Comparison of ENCODE assay signal across 9 cellular contexts in genomic region chr1:181062800-181063428, GRCh38. TPM values are rescaled to one million over a fixed set of nuclear protein-coding genes. Genes with fewer than 3 reads are reported as not detected.
DNase-seq lines count a peak whose midpoint lies in the region; ATAC-seq and TF ChIP-seq lines count a peak whose summit lies in the region.
"Had no signal": no experiment of that assay in that cellular context is flagged by ENCODE, and none has a peak within 500 bp of the region (broad histone marks: within the 10 kb centered on the region; RNA-seq: fewer than 3 reads in every experiment).

No MANE protein-coding gene starts in this region.

- TF ChIP-seq CTCF in GM06990 (IDR thresholded peaks at IDR 0.05; ENCODE audit: insufficient read depth, low read length, poor library complexity, severe bottlenecking) (no peak), GM20000 (IDR thresholded peaks at IDR 0.05; ENCODE audit: extremely low read depth, missing control alignments) (no peak), osteocyte (IDR thresholded peaks at IDR 0.05) (no peak)

- H3K27me3 ChIP-seq in GM06990 (replicated peaks; ENCODE audit: control insufficient read depth, insufficient read depth, low read length): no peaks in the 10 kb centered on the region

- H3K4me3 Mint-ChIP-seq in activated CD8-positive, alpha-beta T cell treated with anti-CD3 and anti-CD28 coated beads, Interleukin-2, amount 10 ng/mL, durations not matched to agents 7 days and 5 days: peak overlapping the region; percentile 60
- H3K4me3 Mint-ChIP-seq in natural killer cell treated with Interleukin-12 subunit alpha and Interleukin-12 subunit beta and Interleukin-15 and Interleukin-18, amount 100 ng/mL, for 72 hours: peak overlapping the region; percentile 91
- no peak overlapping the region for H3K4me3 Mint-ChIP-seq in osteocyte (ENCODE audit: unreplicated experiment)

- peak overlapping the region; percentile 94 for H3K27ac Mint-ChIP-seq in activated CD8-positive, alpha-beta T cell treated with anti-CD3 and anti-CD28 coated beads, Interleukin-2, amount 10 ng/mL, durations not matched to agents 7 days and 5 days
- H3K27ac Mint-ChIP-seq in natural killer cell treated with Interleukin-12 subunit alpha and Interleukin-12 subunit beta and Interleukin-15 and Interleukin-18, amount 100 ng/mL, for 72 hours: peak overlapping the region; percentile 97 to 100
- no peak overlapping the region for H3K27ac Mint-ChIP-seq in osteocyte (ENCODE audit: unreplicated experiment)

- H3K4me3 ChIP-seq in GM06990 (replicated peaks; ENCODE audit: low read depth, low read length): peak overlapping the region; percentile 41; the same call in 1 of the 2 replicates

- peaks cover 22% of the 10 kb centered on the region for H3K4me1 Mint-ChIP-seq in activated CD8-positive, alpha-beta T cell treated with anti-CD3 and anti-CD28 coated beads, Interleukin-2, amount 10 ng/mL, durations not matched to agents 7 days and 5 days (ENCODE audit: low read depth)
- H3K4me1 Mint-ChIP-seq in natural killer cell treated with Interleukin-12 subunit alpha and Interleukin-12 subunit beta and Interleukin-15 and Interleukin-18, amount 100 ng/mL, for 72 hours (ENCODE audit: low read depth in 2 of 2): peaks cover 25 to 36% of the 10 kb centered on the region in 2 donors
- H3K4me1 Mint-ChIP-seq in osteocyte (ENCODE audit: unreplicated experiment): no peaks in the 10 kb centered on the region

- ATAC-seq in HG03469 (IDR thresholded peaks at IDR 0.05; ENCODE audit: unreplicated experiment): peak; percentile 53
- peak; percentile 89 for ATAC-seq in activated CD8-positive, alpha-beta T cell treated with anti-CD3 and anti-CD28 coated beads, Interleukin-2, amount 10 ng/mL, durations not matched to agents 7 days and 5 days
- peak; percentile 94 to 99 for ATAC-seq in natural killer cell treated with Interleukin-12 subunit alpha and Interleukin-12 subunit beta and Interleukin-15 and Interleukin-18, amount 100 ng/mL, for 72 hours

- POLR2A ChIA-PET in activated CD8-positive, alpha-beta T cell treated with anti-CD3 and anti-CD28 coated beads, Interleukin-2, amount 10 ng/mL, durations not matched to agents 7 days and 5 days (lab: Charles Lee): interaction anchor here (0.7 to 2.9 kb wide), 6 partner anchors 19 to 69 kb away, joined by 3 to 22 read pairs (median 3); partner anchors contain the start of genes IER5 and MR1
- POLR2A ChIA-PET in HEK293T (lab: Yijun Ruan, JAX): interaction anchor here (0.6 kb wide), 1 partner anchor 41 kb away, joined by 3 read pairs; no protein-coding TSS in a partner anchor

- DNase-seq in GM06990 (ENCODE audit: extremely low read depth, insufficient read length): peak; percentile 61
- peak; percentile 56 for DNase-seq in GM20000 (ENCODE audit: low spot score)
- peak; percentile 69 for DNase-seq in activated CD8-positive, alpha-beta T cell treated with anti-CD3 and anti-CD28 coated beads, Interleukin-2, amount 10 ng/mL, durations not matched to agents 7 days and 5 days
- DNase-seq in natural killer cell treated with Interleukin-12 subunit alpha and Interleukin-12 subunit beta and Interleukin-15 and Interleukin-18, amount 100 ng/mL, for 72 hours (ENCODE audit: low spot score): peak; percentile 90
- DNase-seq in HEK293T (ENCODE audit: extremely low spot score): no peak
- no peak for DNase-seq in osteocyte (ENCODE audit: extremely low spot score, unreplicated experiment)
- DNase-seq in kidney glomerular epithelial cell (lab: John Stamatoyannopoulos, UW): no peak

- no peaks in the 10 kb centered on the region; the same call in 1 of the 2 replicates for H3K36me3 ChIP-seq in GM06990 (ENCODE audit: control insufficient read depth, insufficient read depth, low read length)
- H3K36me3 ChIP-seq: thoracic aorta had no signal

- peaks cover 27% of the 10 kb centered on the region for H3K36me3 Mint-ChIP-seq in activated CD8-positive, alpha-beta T cell treated with anti-CD3 and anti-CD28 coated beads, Interleukin-2, amount 10 ng/mL, durations not matched to agents 7 days and 5 days (ENCODE audit: low read depth)
- peaks cover 12% of the 10 kb centered on the region for H3K36me3 Mint-ChIP-seq in natural killer cell treated with Interleukin-12 subunit alpha and Interleukin-12 subunit beta and Interleukin-15 and Interleukin-18, amount 100 ng/mL, for 72 hours
- no peaks in the 10 kb centered on the region for H3K36me3 Mint-ChIP-seq in osteocyte (ENCODE audit: unreplicated experiment)

- peaks cover 7% of the 10 kb centered on the region for H3K9me3 Mint-ChIP-seq in activated CD8-positive, alpha-beta T cell treated with anti-CD3 and anti-CD28 coated beads, Interleukin-2, amount 10 ng/mL, durations not matched to agents 7 days and 5 days (ENCODE audit: insufficient read depth)
- H3K9me3 Mint-ChIP-seq in natural killer cell treated with Interleukin-12 subunit alpha and Interleukin-12 subunit beta and Interleukin-15 and Interleukin-18, amount 100 ng/mL, for 72 hours: no peaks in the 10 kb centered on the region
- H3K9me3 Mint-ChIP-seq in osteocyte (ENCODE audit: unreplicated experiment): peaks cover 4% of the 10 kb centered on the region

- CTCF ChIA-PET in activated CD8-positive, alpha-beta T cell treated with anti-CD3 and anti-CD28 coated beads, Interleukin-2, amount 10 ng/mL, durations not matched to agents 7 days and 5 days (lab: Charles Lee): interaction anchor here (0.7 to 6.3 kb wide), 13 partner anchors 10 to 181 kb away, joined by 3 to 31 read pairs (median 3); no protein-coding TSS in a partner anchor
- CTCF ChIA-PET in HEK293T (lab: Yijun Ruan, JAX): interaction anchor here (1.0 kb wide), 1 partner anchor 13 kb away, joined by 3 read pairs; no protein-coding TSS in a partner anchor

- no peaks in the 10 kb centered on the region for H3K27me3 Mint-ChIP-seq in activated CD8-positive, alpha-beta T cell treated with anti-CD3 and anti-CD28 coated beads, Interleukin-2, amount 10 ng/mL, durations not matched to agents 7 days and 5 days (ENCODE audit: low read depth)
- H3K27me3 Mint-ChIP-seq in natural killer cell treated with Interleukin-12 subunit alpha and Interleukin-12 subunit beta and Interleukin-15 and Interleukin-18, amount 100 ng/mL, for 72 hours: no peaks in the 10 kb centered on the region
- H3K27me3 Mint-ChIP-seq in osteocyte (ENCODE audit: unreplicated experiment): no peaks in the 10 kb centered on the region

TF ChIP-seq in HEK293T, 16 proteins besides CTCF, POLR2A, EP300 and RAD21:
- no peak for TF ChIP-seq FOXA1 (IDR thresholded peaks at IDR 0.05)
- TF ChIP-seq PKNOX1 (IDR thresholded peaks at IDR 0.05): no peak
- no peak for TF ChIP-seq FOXM1 (IDR thresholded peaks at IDR 0.05; ENCODE audit: borderline replicate concordance)
- TF ChIP-seq HDGF (IDR thresholded peaks at IDR 0.05; ENCODE audit: borderline replicate concordance): no peak
- no peak for TF ChIP-seq ELF4 (IDR thresholded peaks at IDR 0.05)
- no peak for TF ChIP-seq L3MBTL2 (conservative IDR thresholded peaks at IDR 0.05)
- no peak for TF ChIP-seq ARNT (IDR thresholded peaks at IDR 0.05)

RNA-seq across cellular contexts. Expression of gene IER5, which starts 25.6 kb away (rescaled TPM):
- total RNA-seq in activated CD8-positive, alpha-beta T cell treated with anti-CD3 and anti-CD28 coated beads, Interleukin-2, amount 10 ng/mL, durations not matched to agents 7 days and 5 days: 10 to 100 TPM; 37.2 to 38.0 TPM
- 10 to 100 TPM; 57.1 to 91.7 TPM for total RNA-seq in natural killer cell treated with Interleukin-12 subunit alpha and Interleukin-12 subunit beta and Interleukin-15 and Interleukin-18, amount 100 ng/mL, for 72 hours
- 29.8 and 32.2 TPM in 2 replicates for total RNA-seq in osteocyte

RNA-seq across cellular contexts. Expression of gene MR1, which starts 29.1 kb away (rescaled TPM):
- 10 to 100 TPM; 27.9 to 29.3 TPM for total RNA-seq in activated CD8-positive, alpha-beta T cell treated with anti-CD3 and anti-CD28 coated beads, Interleukin-2, amount 10 ng/mL, durations not matched to agents 7 days and 5 days
- 10 to 100 TPM; 26.9 to 70.4 TPM for total RNA-seq in natural killer cell treated with Interleukin-12 subunit alpha and Interleukin-12 subunit beta and Interleukin-15 and Interleukin-18, amount 100 ng/mL, for 72 hours
- 3.7 and 4.3 TPM in 2 replicates for total RNA-seq in osteocyte

RNA-seq across cellular contexts. Expression of gene STX6, which starts 40.2 kb away (rescaled TPM):
- 10 to 100 TPM; 19.3 to 21.0 TPM for total RNA-seq in activated CD8-positive, alpha-beta T cell treated with anti-CD3 and anti-CD28 coated beads, Interleukin-2, amount 10 ng/mL, durations not matched to agents 7 days and 5 days
- 10 to 100 TPM; 25.0 to 26.2 TPM for total RNA-seq in natural killer cell treated with Interleukin-12 subunit alpha and Interleukin-12 subunit beta and Interleukin-15 and Interleukin-18, amount 100 ng/mL, for 72 hours
- total RNA-seq in osteocyte: 25.6 and 25.8 TPM in 2 replicates

Comparison
In these comparisons a context has a peak if more than half of its experiments do, and no peak if none do; other contexts are left out.
1. DNase-seq: peak in GM06990 (single experiment), GM20000 (single experiment), activated CD8-positive, alpha-beta T cell treated with anti-CD3 and anti-CD28 coated beads, Interleukin-2, amount 10 ng/mL, durations not matched to agents 7 days and 5 days (single experiment) and natural killer cell treated with Interleukin-12 subunit alpha and Interleukin-12 subunit beta and Interleukin-15 and Interleukin-18, amount 100 ng/mL, for 72 hours (single experiment); none in HEK293T (single experiment), osteocyte (single experiment) and kidney glomerular epithelial cell (single experiment).
2. Peak in every context shown above with its lines, with median percentiles within 50 percentile points of each other: ATAC-seq.